1 cellular context compared by ENCODE assay signal in genomic region chr5:56454219-56454862, GRCh38.
TF ChIP-seq lines count a peak whose summit lies in the region.

No MANE protein-coding gene starts in this region.

TF ChIP-seq in Ishikawa, 13 proteins besides CTCF, POLR2A, EP300 and RAD21:
- TF ChIP-seq CEBPB (IDR thresholded peaks at IDR 0.05) (peak; percentile 98), TEAD4 (IDR thresholded peaks at IDR 0.05) (no peak)
